ENCODE assay signal across 13 cellular contexts in the genomic region with DNA sequence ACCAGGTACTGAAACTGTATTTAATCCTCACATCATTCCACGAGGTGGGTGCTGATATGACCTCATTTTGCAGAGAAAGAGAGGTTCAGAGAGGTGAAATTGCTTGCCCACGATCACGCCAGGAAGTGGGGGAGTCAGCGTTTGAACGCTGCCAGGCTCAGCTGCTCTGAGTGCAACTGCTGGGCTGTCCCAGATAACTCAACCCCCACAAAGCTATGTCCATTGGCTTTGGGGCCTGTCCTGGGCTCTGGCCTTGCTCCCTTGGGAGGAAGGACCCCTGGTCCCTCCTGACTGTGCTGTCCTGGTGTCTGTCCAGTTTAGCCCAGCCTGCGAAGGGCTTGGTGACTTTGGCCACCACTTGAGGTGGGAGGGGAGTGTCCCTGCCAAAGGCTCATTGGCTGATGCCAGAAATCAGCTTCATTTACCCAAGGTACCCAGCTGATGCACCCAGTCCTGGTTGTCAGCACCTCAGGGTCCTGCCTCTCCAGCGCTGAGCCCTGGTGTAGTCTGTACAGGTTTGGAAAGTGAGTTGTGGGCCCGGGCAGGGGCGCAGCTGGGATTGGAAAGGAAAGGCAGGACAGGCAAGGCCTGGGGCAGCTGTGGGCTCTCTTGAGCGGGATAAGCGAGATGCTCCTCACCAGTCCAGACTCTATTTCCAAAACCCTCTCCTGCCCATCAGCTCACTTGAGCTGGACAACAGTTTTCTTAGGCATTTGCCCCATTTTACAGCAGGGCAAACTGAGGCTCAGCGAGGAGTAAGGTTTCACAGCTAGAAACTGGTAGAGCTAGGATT. TPM values are rescaled to one million over a fixed set of nuclear protein-coding genes. Genes with fewer than 3 reads are reported as not detected.
DNase-seq lines count a peak whose midpoint lies in the region; ATAC-seq and TF ChIP-seq lines count a peak whose summit lies in the region.
"Had no signal": no experiment of that assay in that cellular context is flagged by ENCODE, and none has a peak within 500 bp of the region (broad histone marks: within the 10 kb centered on the region; RNA-seq: fewer than 3 reads in every experiment).

No MANE protein-coding gene starts in this region.

- no peaks in the 10 kb centered on the region for H3K27me3 ChIP-seq in CD8-positive, alpha-beta memory T cell (ENCODE audit: insufficient read depth, low read length, poor library complexity, severe bottlenecking)

- peak overlapping the region in 4 of 8 donors; percentile 4 to 100 (median 70) for H3K27ac Mint-ChIP-seq in CD8-positive, alpha-beta memory T cell
- H3K27ac Mint-ChIP-seq in activated naive CD8-positive, alpha-beta T cell treated with anti-CD3 and anti-CD28 coated beads, Interleukin-2, amount 50 U/mL, for 24 hours: peak overlapping the region; percentile 27
- peak overlapping the region; percentile 77 for H3K27ac Mint-ChIP-seq in nephron progenitor cell

- H3K9me3 ChIP-seq in CD8-positive, alpha-beta memory T cell (ENCODE audit: low read length): no peaks in the 10 kb centered on the region

- peak overlapping the region in 5 of 7 donors; percentile 56 to 85 (median 80) for H3K4me3 Mint-ChIP-seq in CD8-positive, alpha-beta memory T cell
- no peak overlapping the region for H3K4me3 Mint-ChIP-seq in activated naive CD8-positive, alpha-beta T cell treated with anti-CD3 and anti-CD28 coated beads, Interleukin-2, amount 50 U/mL, for 24 hours
- H3K4me3 Mint-ChIP-seq in nephron progenitor cell: no peak overlapping the region

- H3K9me3 Mint-ChIP-seq in CD8-positive, alpha-beta memory T cell: no peaks in the 10 kb centered on the region
- no peaks in the 10 kb centered on the region for H3K9me3 Mint-ChIP-seq in activated naive CD8-positive, alpha-beta T cell treated with anti-CD3 and anti-CD28 coated beads, Interleukin-2, amount 50 U/mL, for 24 hours
- no peaks in the 10 kb centered on the region for H3K9me3 Mint-ChIP-seq in nephron progenitor cell

- POLR2A ChIA-PET in CD8-positive, alpha-beta memory T cell (lab: Charles Lee): interaction anchor here (1.0 kb wide), 2 partner anchors 10 to 108 kb away, joined by 3 read pairs; no protein-coding TSS in a partner anchor

- no peaks in the 10 kb centered on the region for H3K36me3 ChIP-seq in CD8-positive, alpha-beta memory T cell (ENCODE audit: insufficient read depth, low read length)

- TF ChIP-seq CTCF in NB4 (IDR thresholded peaks at IDR 0.05; ENCODE audit: low read depth, low read length): no peak
- no peak for TF ChIP-seq CTCF in nephron progenitor cell (IDR thresholded peaks at IDR 0.05)

- DNase-seq in CD8-positive, alpha-beta memory T cell: peak in 4 of 5 donors; percentile 29 to 70 (median 44)
- DNase-seq in NB4 (ENCODE audit: low read depth) (peak; percentile 50), nephron progenitor cell (no peak), cortex of kidney (lab: John Stamatoyannopoulos, UW) (no peak), C1 segment of cervical spinal cord (lab: John Stamatoyannopoulos, UW) (no peak), DMS79 (lab: John Stamatoyannopoulos, UW) (no peak)
- DNase-seq in activated naive CD8-positive, alpha-beta T cell treated with anti-CD3 and anti-CD28 coated beads, Interleukin-2, amount 50 U/mL, for 24 hours: no peak
- DNase-seq: PC-9, T1000 had no signal

- ATAC-seq in activated naive CD8-positive, alpha-beta T cell treated with anti-CD3 and anti-CD28 coated beads, Interleukin-2, amount 50 U/mL, for 24 hours: no peak
- ATAC-seq in GM18858 (IDR thresholded peaks at IDR 0.05; ENCODE audit: unreplicated experiment): no peak

- H3K4me1 ChIP-seq in CD8-positive, alpha-beta memory T cell (ENCODE audit: insufficient read depth, low read length): peaks cover 71% of the 10 kb centered on the region

- H3K36me3 Mint-ChIP-seq in CD8-positive, alpha-beta memory T cell: no peaks in the 10 kb centered on the region
- H3K36me3 Mint-ChIP-seq in activated naive CD8-positive, alpha-beta T cell treated with anti-CD3 and anti-CD28 coated beads, Interleukin-2, amount 50 U/mL, for 24 hours (ENCODE audit: low read depth): no peaks in the 10 kb centered on the region
- H3K36me3 Mint-ChIP-seq in nephron progenitor cell (ENCODE audit: low read depth): no peaks in the 10 kb centered on the region

- H3K4me1 Mint-ChIP-seq in CD8-positive, alpha-beta memory T cell: peaks cover 31 to 63% (median 60%) of the 10 kb centered on the region in 3 donors
- peaks cover 65% of the 10 kb centered on the region for H3K4me1 Mint-ChIP-seq in activated naive CD8-positive, alpha-beta T cell treated with anti-CD3 and anti-CD28 coated beads, Interleukin-2, amount 50 U/mL, for 24 hours
- peaks cover 31% of the 10 kb centered on the region for H3K4me1 Mint-ChIP-seq in nephron progenitor cell

- H3K4me3 ChIP-seq in CD8-positive, alpha-beta memory T cell (ENCODE audit: low read length): peak overlapping the region; percentile 26
- no peak overlapping the region for H3K4me3 ChIP-seq in NB4 (ENCODE audit: low read depth, low read length)
- H3K4me3 ChIP-seq: PC-9 had no signal

- CTCF ChIA-PET in CD8-positive, alpha-beta memory T cell (lab: Charles Lee): interaction anchor here (1.3 to 2.3 kb wide), 6 partner anchors 8 to 39 kb away, joined by 3 to 12 read pairs (median 4); partner anchors contain the start of gene SUN5

- H3K27ac ChIP-seq in CD8-positive, alpha-beta memory T cell (ENCODE audit: low read depth, low read length): no peak overlapping the region
- H3K27ac ChIP-seq: KMS-11, PC-9 had no signal

- H3K27me3 Mint-ChIP-seq in CD8-positive, alpha-beta memory T cell: peaks cover 0 to 1% of the 10 kb centered on the region in 2 donors
- no peaks in the 10 kb centered on the region for H3K27me3 Mint-ChIP-seq in activated naive CD8-positive, alpha-beta T cell treated with anti-CD3 and anti-CD28 coated beads, Interleukin-2, amount 50 U/mL, for 24 hours
- H3K27me3 Mint-ChIP-seq in nephron progenitor cell (ENCODE audit: low read depth, poor library complexity): peaks cover 15% of the 10 kb centered on the region

- no peak for TF ChIP-seq POLR2A in NB4 (IDR thresholded peaks at IDR 0.05; ENCODE audit: extremely low read depth, insufficient read length)

RNA-seq across cellular contexts. Expression of gene SUN5, which starts 38.5 kb away (rescaled TPM):
- not detected for total RNA-seq in CD8-positive, alpha-beta memory T cell
- not detected for polyA plus RNA-seq in CD8-positive, alpha-beta memory T cell
- total RNA-seq: fibroblast of villous mesenchyme, kidney epithelial cell, PC-9 had no signal

RNA-seq across cellular contexts. Expression of gene BPIFB2, which starts 41.7 kb away (rescaled TPM):
- total RNA-seq in CD8-positive, alpha-beta memory T cell: not detected
- not detected for polyA plus RNA-seq in CD8-positive, alpha-beta memory T cell
- total RNA-seq: fibroblast of villous mesenchyme, kidney epithelial cell, PC-9 had no signal

Comparison
In these comparisons a context has a peak if more than half of its experiments do, and no peak if none do; other contexts are left out.
1. DNase-seq: peak in CD8-positive, alpha-beta memory T cell (4 of 5) and NB4 (single experiment); none in activated naive CD8-positive, alpha-beta T cell treated with anti-CD3 and anti-CD28 coated beads, Interleukin-2, amount 50 U/mL, for 24 hours (single experiment), nephron progenitor cell (single experiment), cortex of kidney (single experiment), C1 segment of cervical spinal cord (0 of 14) and DMS79 (single experiment).
2. H3K4me3 Mint-ChIP-seq: peak in CD8-positive, alpha-beta memory T cell (5 of 7); none in activated naive CD8-positive, alpha-beta T cell treated with anti-CD3 and anti-CD28 coated beads, Interleukin-2, amount 50 U/mL, for 24 hours (single experiment) and nephron progenitor cell (single experiment).